Comparison of ENCODE assay signal across 1 cellular context in the genomic region with DNA sequence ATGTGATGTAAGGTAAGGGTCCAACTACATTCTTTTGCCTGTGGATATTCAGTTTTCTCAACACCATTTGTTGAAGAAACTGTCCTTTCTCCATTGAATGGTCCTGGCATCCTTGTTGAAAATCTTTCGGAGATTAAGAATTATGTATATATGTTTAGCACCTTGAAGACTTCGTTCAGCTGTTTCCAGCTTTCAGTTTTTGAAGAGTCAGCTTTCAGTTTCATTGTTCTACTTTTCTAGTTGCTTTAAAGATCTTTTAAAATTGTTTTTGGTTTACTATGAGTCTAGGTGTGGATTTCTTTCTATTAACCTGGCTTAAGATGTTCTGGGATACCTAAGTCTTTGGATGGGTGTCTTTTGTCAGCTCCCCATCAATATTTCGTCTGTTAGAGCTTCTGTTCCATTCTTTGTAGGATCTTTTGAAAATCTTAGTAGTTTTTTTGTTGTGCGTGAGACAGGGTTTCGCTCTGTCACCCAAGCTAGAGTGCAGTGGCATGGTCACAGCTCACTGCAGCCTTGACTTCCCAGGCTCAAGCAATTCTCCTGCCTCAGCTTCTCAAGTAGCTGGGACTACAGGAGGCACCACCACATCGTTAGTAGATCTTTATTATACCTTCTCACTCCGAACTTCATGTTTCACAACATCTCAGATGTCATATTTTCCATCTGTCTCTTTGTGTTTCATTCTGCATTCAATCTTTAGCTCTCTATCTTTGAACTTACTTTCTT.
A peak's percentile ranks its signal among the peaks of the same experiment; 100 is the strongest.
TF ChIP-seq lines count a peak whose summit lies in the region.

No MANE protein-coding gene starts in this region.

TF ChIP-seq in GM12878, 131 proteins besides CTCF, POLR2A, EP300 and RAD21 (continued from another document):
- TF ChIP-seq, protein P1, sequence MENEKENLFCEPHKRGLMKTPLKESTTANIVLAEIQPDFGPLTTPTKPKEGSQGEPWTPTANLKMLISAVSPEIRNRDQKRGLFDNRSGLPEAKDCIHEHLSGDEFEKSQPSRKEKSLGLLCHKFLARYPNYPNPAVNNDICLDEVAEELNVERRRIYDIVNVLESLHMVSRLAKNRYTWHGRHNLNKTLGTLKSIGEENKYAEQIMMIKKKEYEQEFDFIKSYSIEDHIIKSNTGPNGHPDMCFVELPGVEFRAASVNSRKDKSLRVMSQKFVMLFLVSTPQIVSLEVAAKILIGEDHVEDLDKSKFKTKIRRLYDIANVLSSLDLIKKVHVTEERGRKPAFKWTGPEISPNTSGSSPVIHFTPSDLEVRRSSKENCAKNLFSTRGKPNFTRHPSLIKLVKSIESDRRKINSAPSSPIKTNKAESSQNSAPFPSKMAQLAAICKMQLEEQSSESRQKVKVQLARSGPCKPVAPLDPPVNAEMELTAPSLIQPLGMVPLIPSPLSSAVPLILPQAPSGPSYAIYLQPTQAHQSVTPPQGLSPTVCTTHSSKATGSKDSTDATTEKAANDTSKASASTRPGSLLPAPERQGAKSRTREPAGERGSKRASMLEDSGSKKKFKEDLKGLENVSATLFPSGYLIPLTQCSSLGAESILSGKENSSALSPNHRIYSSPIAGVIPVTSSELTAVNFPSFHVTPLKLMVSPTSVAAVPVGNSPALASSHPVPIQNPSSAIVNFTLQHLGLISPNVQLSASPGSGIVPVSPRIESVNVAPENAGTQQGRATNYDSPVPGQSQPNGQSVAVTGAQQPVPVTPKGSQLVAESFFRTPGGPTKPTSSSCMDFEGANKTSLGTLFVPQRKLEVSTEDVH (IDR thresholded peaks at IDR 0.05; ENCODE audit: low read depth, partially characterized antibody), result no peak
- TF ChIP-seq, protein P2, sequence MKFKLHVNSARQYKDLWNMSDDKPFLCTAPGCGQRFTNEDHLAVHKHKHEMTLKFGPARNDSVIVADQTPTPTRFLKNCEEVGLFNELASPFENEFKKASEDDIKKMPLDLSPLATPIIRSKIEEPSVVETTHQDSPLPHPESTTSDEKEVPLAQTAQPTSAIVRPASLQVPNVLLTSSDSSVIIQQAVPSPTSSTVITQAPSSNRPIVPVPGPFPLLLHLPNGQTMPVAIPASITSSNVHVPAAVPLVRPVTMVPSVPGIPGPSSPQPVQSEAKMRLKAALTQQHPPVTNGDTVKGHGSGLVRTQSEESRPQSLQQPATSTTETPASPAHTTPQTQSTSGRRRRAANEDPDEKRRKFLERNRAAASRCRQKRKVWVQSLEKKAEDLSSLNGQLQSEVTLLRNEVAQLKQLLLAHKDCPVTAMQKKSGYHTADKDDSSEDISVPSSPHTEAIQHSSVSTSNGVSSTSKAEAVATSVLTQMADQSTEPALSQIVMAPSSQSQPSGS (IDR thresholded peaks at IDR 0.05; ENCODE audit: low read length), result peak; percentile 48
- TF ChIP-seq CREB1 (IDR thresholded peaks at IDR 0.05; ENCODE audit: low read depth) (no peak), ZNF622 (IDR thresholded peaks at IDR 0.05) (no peak), ETV6 (conservative IDR thresholded peaks at IDR 0.05 in 1 of 2, IDR thresholded peaks at IDR 0.05 in 1 of 2; ENCODE audit: borderline replicate concordance in 1 of 2, low read depth in 1 of 2) (no peak), PAX5 (IDR thresholded peaks at IDR 0.05; ENCODE audit: borderline replicate concordance, low read depth, low read length) (peak; percentile 83; the same call in 1 of the 2 replicates), TARDBP (IDR thresholded peaks at IDR 0.05; ENCODE audit: borderline replicate concordance) (no peak), NFIC (IDR thresholded peaks at IDR 0.05; ENCODE audit: low read depth, low read length) (peak; percentile 51), MYC (IDR thresholded peaks at IDR 0.05; ENCODE audit: insufficient read depth, insufficient read length, insufficient replicate concordance, low read length, severe bottlenecking) (no peak), SREBF1 (IDR thresholded peaks at IDR 0.05; ENCODE audit: low read length) (no peak), SMC3 (IDR thresholded peaks at IDR 0.05; ENCODE audit: borderline replicate concordance, low read length) (no peak), ZNF24 (IDR thresholded peaks at IDR 0.05) (no peak)
- TF ChIP-seq, protein P3, sequence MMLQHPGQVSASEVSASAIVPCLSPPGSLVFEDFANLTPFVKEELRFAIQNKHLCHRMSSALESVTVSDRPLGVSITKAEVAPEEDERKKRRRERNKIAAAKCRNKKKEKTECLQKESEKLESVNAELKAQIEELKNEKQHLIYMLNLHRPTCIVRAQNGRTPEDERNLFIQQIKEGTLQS (IDR thresholded peaks at IDR 0.05; ENCODE audit: borderline replicate concordance, extremely low read depth, low read depth, low read length), result no peak
